1 cellular context compared by ENCODE assay signal in the genomic region with DNA sequence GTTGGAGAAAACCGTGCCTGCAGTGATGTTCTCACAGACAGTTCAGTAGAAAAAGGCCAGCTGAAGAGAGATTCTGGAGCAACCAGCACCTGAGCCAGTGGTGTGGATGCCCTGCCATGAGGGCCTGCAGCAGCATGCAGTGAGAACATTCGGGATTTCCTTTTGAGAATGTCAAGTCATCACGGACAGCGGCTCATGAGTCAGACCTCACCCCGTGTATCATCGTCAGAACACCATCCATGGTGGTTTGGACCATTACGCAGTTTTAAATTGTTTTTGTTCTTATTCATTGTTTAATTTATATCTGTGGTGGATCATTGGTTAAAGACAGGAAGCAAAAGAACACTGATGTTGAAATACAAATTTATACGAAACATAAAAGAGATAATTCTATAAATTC.
TF ChIP-seq lines count a peak whose summit lies in the region.

No MANE protein-coding gene starts in this region.

TF ChIP-seq in K562, 482 proteins besides CTCF, POLR2A, EP300 and RAD21 (continued from another document and continues in another):
- TF ChIP-seq, protein P1, sequence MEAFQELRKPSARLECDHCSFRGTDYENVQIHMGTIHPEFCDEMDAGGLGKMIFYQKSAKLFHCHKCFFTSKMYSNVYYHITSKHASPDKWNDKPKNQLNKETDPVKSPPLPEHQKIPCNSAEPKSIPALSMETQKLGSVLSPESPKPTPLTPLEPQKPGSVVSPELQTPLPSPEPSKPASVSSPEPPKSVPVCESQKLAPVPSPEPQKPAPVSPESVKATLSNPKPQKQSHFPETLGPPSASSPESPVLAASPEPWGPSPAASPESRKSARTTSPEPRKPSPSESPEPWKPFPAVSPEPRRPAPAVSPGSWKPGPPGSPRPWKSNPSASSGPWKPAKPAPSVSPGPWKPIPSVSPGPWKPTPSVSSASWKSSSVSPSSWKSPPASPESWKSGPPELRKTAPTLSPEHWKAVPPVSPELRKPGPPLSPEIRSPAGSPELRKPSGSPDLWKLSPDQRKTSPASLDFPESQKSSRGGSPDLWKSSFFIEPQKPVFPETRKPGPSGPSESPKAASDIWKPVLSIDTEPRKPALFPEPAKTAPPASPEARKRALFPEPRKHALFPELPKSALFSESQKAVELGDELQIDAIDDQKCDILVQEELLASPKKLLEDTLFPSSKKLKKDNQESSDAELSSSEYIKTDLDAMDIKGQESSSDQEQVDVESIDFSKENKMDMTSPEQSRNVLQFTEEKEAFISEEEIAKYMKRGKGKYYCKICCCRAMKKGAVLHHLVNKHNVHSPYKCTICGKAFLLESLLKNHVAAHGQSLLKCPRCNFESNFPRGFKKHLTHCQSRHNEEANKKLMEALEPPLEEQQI (IDR thresholded peaks at IDR 0.05), result 0 out of 2 replicates have a peak, but pooled peaks have one; percentile 48
- TF ChIP-seq FOSL1 (tag; conservative IDR thresholded peaks at IDR 0.05), result peak; percentile 87
- TF ChIP-seq, protein P2, sequence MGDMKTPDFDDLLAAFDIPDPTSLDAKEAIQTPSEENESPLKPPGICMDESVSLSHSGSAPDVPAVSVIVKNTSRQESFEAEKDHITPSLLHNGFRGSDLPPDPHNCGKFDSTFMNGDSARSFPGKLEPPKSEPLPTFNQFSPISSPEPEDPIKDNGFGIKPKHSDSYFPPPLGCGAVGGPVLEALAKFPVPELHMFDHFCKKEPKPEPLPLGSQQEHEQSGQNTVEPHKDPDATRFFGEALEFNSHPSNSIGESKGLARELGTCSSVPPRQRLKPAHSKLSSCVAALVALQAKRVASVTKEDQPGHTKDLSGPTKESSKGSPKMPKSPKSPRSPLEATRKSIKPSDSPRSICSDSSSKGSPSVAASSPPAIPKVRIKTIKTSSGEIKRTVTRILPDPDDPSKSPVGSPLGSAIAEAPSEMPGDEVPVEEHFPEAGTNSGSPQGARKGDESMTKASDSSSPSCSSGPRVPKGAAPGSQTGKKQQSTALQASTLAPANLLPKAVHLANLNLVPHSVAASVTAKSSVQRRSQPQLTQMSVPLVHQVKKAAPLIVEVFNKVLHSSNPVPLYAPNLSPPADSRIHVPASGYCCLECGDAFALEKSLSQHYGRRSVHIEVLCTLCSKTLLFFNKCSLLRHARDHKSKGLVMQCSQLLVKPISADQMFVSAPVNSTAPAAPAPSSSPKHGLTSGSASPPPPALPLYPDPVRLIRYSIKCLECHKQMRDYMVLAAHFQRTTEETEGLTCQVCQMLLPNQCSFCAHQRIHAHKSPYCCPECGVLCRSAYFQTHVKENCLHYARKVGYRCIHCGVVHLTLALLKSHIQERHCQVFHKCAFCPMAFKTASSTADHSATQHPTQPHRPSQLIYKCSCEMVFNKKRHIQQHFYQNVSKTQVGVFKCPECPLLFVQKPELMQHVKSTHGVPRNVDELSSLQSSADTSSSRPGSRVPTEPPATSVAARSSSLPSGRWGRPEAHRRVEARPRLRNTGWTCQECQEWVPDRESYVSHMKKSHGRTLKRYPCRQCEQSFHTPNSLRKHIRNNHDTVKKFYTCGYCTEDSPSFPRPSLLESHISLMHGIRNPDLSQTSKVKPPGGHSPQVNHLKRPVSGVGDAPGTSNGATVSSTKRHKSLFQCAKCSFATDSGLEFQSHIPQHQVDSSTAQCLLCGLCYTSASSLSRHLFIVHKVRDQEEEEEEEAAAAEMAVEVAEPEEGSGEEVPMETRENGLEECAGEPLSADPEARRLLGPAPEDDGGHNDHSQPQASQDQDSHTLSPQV (IDR thresholded peaks at IDR 0.05), result 0 out of 2 replicates have a peak, but pooled peaks have one; percentile 33
- TF ChIP-seq, protein P3, sequence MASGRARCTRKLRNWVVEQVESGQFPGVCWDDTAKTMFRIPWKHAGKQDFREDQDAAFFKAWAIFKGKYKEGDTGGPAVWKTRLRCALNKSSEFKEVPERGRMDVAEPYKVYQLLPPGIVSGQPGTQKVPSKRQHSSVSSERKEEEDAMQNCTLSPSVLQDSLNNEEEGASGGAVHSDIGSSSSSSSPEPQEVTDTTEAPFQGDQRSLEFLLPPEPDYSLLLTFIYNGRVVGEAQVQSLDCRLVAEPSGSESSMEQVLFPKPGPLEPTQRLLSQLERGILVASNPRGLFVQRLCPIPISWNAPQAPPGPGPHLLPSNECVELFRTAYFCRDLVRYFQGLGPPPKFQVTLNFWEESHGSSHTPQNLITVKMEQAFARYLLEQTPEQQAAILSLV (tag; IDR thresholded peaks at IDR 0.05), result no peak
- no peak for TF ChIP-seq BMI1 (IDR thresholded peaks at IDR 0.05; ENCODE audit: low read length)
- TF ChIP-seq ESRRA (IDR thresholded peaks at IDR 0.05; ENCODE audit: borderline replicate concordance, low read depth), result no peak
- TF ChIP-seq KLF1 (tag; IDR thresholded peaks at IDR 0.05), result no peak
- TF ChIP-seq, protein P4, sequence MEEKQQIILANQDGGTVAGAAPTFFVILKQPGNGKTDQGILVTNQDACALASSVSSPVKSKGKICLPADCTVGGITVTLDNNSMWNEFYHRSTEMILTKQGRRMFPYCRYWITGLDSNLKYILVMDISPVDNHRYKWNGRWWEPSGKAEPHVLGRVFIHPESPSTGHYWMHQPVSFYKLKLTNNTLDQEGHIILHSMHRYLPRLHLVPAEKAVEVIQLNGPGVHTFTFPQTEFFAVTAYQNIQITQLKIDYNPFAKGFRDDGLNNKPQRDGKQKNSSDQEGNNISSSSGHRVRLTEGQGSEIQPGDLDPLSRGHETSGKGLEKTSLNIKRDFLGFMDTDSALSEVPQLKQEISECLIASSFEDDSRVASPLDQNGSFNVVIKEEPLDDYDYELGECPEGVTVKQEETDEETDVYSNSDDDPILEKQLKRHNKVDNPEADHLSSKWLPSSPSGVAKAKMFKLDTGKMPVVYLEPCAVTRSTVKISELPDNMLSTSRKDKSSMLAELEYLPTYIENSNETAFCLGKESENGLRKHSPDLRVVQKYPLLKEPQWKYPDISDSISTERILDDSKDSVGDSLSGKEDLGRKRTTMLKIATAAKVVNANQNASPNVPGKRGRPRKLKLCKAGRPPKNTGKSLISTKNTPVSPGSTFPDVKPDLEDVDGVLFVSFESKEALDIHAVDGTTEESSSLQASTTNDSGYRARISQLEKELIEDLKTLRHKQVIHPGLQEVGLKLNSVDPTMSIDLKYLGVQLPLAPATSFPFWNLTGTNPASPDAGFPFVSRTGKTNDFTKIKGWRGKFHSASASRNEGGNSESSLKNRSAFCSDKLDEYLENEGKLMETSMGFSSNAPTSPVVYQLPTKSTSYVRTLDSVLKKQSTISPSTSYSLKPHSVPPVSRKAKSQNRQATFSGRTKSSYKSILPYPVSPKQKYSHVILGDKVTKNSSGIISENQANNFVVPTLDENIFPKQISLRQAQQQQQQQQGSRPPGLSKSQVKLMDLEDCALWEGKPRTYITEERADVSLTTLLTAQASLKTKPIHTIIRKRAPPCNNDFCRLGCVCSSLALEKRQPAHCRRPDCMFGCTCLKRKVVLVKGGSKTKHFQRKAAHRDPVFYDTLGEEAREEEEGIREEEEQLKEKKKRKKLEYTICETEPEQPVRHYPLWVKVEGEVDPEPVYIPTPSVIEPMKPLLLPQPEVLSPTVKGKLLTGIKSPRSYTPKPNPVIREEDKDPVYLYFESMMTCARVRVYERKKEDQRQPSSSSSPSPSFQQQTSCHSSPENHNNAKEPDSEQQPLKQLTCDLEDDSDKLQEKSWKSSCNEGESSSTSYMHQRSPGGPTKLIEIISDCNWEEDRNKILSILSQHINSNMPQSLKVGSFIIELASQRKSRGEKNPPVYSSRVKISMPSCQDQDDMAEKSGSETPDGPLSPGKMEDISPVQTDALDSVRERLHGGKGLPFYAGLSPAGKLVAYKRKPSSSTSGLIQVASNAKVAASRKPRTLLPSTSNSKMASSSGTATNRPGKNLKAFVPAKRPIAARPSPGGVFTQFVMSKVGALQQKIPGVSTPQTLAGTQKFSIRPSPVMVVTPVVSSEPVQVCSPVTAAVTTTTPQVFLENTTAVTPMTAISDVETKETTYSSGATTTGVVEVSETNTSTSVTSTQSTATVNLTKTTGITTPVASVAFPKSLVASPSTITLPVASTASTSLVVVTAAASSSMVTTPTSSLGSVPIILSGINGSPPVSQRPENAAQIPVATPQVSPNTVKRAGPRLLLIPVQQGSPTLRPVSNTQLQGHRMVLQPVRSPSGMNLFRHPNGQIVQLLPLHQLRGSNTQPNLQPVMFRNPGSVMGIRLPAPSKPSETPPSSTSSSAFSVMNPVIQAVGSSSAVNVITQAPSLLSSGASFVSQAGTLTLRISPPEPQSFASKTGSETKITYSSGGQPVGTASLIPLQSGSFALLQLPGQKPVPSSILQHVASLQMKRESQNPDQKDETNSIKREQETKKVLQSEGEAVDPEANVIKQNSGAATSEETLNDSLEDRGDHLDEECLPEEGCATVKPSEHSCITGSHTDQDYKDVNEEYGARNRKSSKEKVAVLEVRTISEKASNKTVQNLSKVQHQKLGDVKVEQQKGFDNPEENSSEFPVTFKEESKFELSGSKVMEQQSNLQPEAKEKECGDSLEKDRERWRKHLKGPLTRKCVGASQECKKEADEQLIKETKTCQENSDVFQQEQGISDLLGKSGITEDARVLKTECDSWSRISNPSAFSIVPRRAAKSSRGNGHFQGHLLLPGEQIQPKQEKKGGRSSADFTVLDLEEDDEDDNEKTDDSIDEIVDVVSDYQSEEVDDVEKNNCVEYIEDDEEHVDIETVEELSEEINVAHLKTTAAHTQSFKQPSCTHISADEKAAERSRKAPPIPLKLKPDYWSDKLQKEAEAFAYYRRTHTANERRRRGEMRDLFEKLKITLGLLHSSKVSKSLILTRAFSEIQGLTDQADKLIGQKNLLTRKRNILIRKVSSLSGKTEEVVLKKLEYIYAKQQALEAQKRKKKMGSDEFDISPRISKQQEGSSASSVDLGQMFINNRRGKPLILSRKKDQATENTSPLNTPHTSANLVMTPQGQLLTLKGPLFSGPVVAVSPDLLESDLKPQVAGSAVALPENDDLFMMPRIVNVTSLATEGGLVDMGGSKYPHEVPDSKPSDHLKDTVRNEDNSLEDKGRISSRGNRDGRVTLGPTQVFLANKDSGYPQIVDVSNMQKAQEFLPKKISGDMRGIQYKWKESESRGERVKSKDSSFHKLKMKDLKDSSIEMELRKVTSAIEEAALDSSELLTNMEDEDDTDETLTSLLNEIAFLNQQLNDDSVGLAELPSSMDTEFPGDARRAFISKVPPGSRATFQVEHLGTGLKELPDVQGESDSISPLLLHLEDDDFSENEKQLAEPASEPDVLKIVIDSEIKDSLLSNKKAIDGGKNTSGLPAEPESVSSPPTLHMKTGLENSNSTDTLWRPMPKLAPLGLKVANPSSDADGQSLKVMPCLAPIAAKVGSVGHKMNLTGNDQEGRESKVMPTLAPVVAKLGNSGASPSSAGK (IDR thresholded peaks at IDR 0.05), result peak; percentile 34
- no peak for TF ChIP-seq MCM5 (IDR thresholded peaks at IDR 0.05; ENCODE audit: low read depth)
- TF ChIP-seq, protein P5, sequence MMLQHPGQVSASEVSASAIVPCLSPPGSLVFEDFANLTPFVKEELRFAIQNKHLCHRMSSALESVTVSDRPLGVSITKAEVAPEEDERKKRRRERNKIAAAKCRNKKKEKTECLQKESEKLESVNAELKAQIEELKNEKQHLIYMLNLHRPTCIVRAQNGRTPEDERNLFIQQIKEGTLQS (IDR thresholded peaks at IDR 0.05), result peak; percentile 69
- TF ChIP-seq, protein P5 (CRISPR knock-in tag; conservative IDR thresholded peaks at IDR 0.05), result no peak
- peak; percentile 51; the same call in 1 of the 2 replicates for TF ChIP-seq ZNF316 (IDR thresholded peaks at IDR 0.05)
- TF ChIP-seq, protein P6, sequence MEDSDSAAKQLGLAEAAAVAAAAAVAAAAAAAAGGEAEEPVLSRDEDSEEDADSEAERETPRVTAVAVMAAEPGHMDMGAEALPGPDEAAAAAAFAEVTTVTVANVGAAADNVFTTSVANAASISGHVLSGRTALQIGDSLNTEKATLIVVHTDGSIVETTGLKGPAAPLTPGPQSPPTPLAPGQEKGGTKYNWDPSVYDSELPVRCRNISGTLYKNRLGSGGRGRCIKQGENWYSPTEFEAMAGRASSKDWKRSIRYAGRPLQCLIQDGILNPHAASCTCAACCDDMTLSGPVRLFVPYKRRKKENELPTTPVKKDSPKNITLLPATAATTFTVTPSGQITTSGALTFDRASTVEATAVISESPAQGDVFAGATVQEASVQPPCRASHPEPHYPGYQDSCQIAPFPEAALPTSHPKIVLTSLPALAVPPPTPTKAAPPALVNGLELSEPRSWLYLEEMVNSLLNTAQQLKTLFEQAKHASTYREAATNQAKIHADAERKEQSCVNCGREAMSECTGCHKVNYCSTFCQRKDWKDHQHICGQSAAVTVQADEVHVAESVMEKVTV (CRISPR knock-in tag; IDR thresholded peaks at IDR 0.05), result no peak
- TF ChIP-seq CHD2 (IDR thresholded peaks at IDR 0.05; ENCODE audit: low read depth, low read length), result no peak
- no peak for TF ChIP-seq NR2C2 (CRISPR knock-in tag; IDR thresholded peaks at IDR 0.05)
- no peak for TF ChIP-seq NR2C2 (tag; IDR thresholded peaks at IDR 0.05)
- TF ChIP-seq RFX1 (IDR thresholded peaks at IDR 0.05), result no peak
- peak; percentile 73 for TF ChIP-seq NFE2 (IDR thresholded peaks at IDR 0.05; ENCODE audit: low read depth)
- TF ChIP-seq, protein P7, sequence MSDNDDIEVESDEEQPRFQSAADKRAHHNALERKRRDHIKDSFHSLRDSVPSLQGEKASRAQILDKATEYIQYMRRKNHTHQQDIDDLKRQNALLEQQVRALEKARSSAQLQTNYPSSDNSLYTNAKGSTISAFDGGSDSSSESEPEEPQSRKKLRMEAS (CRISPR knock-in tag; IDR thresholded peaks at IDR 0.05), result no peak
- no peak for TF ChIP-seq STAT5A (IDR thresholded peaks at IDR 0.05; ENCODE audit: borderline replicate concordance, low read length)
- TF ChIP-seq PHB2 (IDR thresholded peaks at IDR 0.05; ENCODE audit: low read depth), result no peak
- no peak for TF ChIP-seq TAF15 (IDR thresholded peaks at IDR 0.05; ENCODE audit: low read depth, low read length)
- TF ChIP-seq NELFE (IDR thresholded peaks at IDR 0.05; ENCODE audit: insufficient read depth, insufficient read length), result no peak
- no peak for TF ChIP-seq ZNF778 (CRISPR knock-in tag; IDR thresholded peaks at IDR 0.05)
- TF ChIP-seq ZNF57 (CRISPR knock-in tag; IDR thresholded peaks at IDR 0.05), result no peak
- no peak for TF ChIP-seq ZNF384 (IDR thresholded peaks at IDR 0.05; ENCODE audit: low read depth, low read length)
- TF ChIP-seq, protein P8, sequence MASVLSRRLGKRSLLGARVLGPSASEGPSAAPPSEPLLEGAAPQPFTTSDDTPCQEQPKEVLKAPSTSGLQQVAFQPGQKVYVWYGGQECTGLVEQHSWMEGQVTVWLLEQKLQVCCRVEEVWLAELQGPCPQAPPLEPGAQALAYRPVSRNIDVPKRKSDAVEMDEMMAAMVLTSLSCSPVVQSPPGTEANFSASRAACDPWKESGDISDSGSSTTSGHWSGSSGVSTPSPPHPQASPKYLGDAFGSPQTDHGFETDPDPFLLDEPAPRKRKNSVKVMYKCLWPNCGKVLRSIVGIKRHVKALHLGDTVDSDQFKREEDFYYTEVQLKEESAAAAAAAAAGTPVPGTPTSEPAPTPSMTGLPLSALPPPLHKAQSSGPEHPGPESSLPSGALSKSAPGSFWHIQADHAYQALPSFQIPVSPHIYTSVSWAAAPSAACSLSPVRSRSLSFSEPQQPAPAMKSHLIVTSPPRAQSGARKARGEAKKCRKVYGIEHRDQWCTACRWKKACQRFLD (CRISPR knock-in tag; IDR thresholded peaks at IDR 0.05), result no peak
